8 cellular contexts compared by ENCODE assay signal in genomic region chr14:45249847-45250575, GRCh38. TPM values are rescaled to one million over a fixed set of nuclear protein-coding genes. Genes with fewer than 3 reads are reported as not detected.
DNase-seq lines count a peak whose midpoint lies in the region; ATAC-seq and TF ChIP-seq lines count a peak whose summit lies in the region.

No MANE protein-coding gene starts in this region.

- 54 to 67% (median 59%) methylated on average over 7 of the region's 7 CpGs for WGBS in adrenal gland, 4 donors
- 80 to 83% methylated on average over 2 to 3 of the region's 7 CpGs for WGBS in mesodermal cell (ENCODE audit: insufficient coverage in 2 of 2), 2 experiments

- intact Hi-C loops in adrenal gland (cut with DNase I): loop anchor here in 1 of 2 donors (10.0 kb wide), 1 partner anchor 115 kb away; the partner anchor contains the start of genes FANCM and FKBP3

- peak overlapping the region in 3 of 5 donors; percentile 65 to 72 (median 69) for H3K27ac ChIP-seq in adrenal gland
- peak overlapping the region; percentile 77 for H3K27ac ChIP-seq in mesodermal cell (ENCODE audit: low read depth, low read length, severe bottlenecking)

- no peak for TF ChIP-seq CTCF in adrenal gland (IDR thresholded peaks at IDR 0.05)

- no peaks in the 10 kb centered on the region for H3K36me3 ChIP-seq in adrenal gland (replicated peaks in 1 of 2)
- H3K36me3 ChIP-seq in mesodermal cell (ENCODE audit: control insufficient read depth, insufficient read depth, low read length): peaks cover 10% of the 10 kb centered on the region

- TF ChIP-seq POLR2A in adrenal gland (IDR thresholded peaks at IDR 0.05): no peak

- peak; percentile 26 for ATAC-seq in GM18909 (IDR thresholded peaks at IDR 0.05; ENCODE audit: poor library complexity, unreplicated experiment)

- H3K4me3 ChIP-seq in adrenal gland (peak overlapping the region in 1 of 4 donors; percentile 11), mesodermal cell (ENCODE audit: extremely low read depth, insufficient read depth, low read length, poor library complexity, severe bottlenecking) (no peak overlapping the region)

- H3K4me1 ChIP-seq in adrenal gland (replicated peaks in 1 of 2) (peaks cover 0 to 33% of the 10 kb centered on the region in 2 donors), mesodermal cell (ENCODE audit: control insufficient read depth, insufficient read depth, low read length, poor library complexity, severe bottlenecking) (peaks cover 6% of the 10 kb centered on the region)

- DNase-seq in AG20443 (ENCODE audit: low spot score) (peak; percentile 24), KG1 (lab: John Stamatoyannopoulos, UW) (peak; percentile 43), adrenal gland (peak in 3 of 7 donors; percentile 21 to 61 (median 30)), C1 segment of cervical spinal cord (lab: John Stamatoyannopoulos, UW) (no peak), epidermal melanocyte (ENCODE audit: insufficient read length, low spot score) (no peak)
- DNase-seq in stimulated activated CD4-positive, alpha-beta T cell treated with anti-CD3 and anti-CD28 coated beads, Interleukin-4, amount 100 ng/mL, for 4 hours: no peak

- H3K9me3 ChIP-seq in adrenal gland (replicated peaks in 1 of 3): no peaks in the 10 kb centered on the region
- H3K9me3 ChIP-seq in mesodermal cell (ENCODE audit: control insufficient read depth, low read length): peaks cover 6% of the 10 kb centered on the region

- H3K27me3 ChIP-seq in adrenal gland: no peaks in the 10 kb centered on the region

RNA-seq across cellular contexts. Expression of gene MIS18BP1, which starts 3.0 kb away (rescaled TPM):
- total RNA-seq in adrenal gland: 10 to 100 TPM in 6 of 8 donors, 1 to 10 TPM in 2; 8.7 to 32.5 (median 13.2) TPM
- 1 to 10 TPM; 3.3 to 9.2 (median 4.5) TPM for polyA plus RNA-seq in adrenal gland
- 56.6 TPM for polyA plus RNA-seq in mesodermal cell (2013, experiment 1 of 2)
- polyA plus RNA-seq in mesodermal cell (2013, experiment 2 of 2): 66.3 TPM

Comparison
In these comparisons a context has a peak if more than half of its experiments do, and no peak if none do; other contexts are left out.
1. DNase-seq: peak in AG20443 (single experiment) and KG1 (single experiment); none in stimulated activated CD4-positive, alpha-beta T cell treated with anti-CD3 and anti-CD28 coated beads, Interleukin-4, amount 100 ng/mL, for 4 hours (0 of 2), C1 segment of cervical spinal cord (0 of 14) and epidermal melanocyte (single experiment).